In genomic region chr19:53424968-53425597, GRCh38 we compare ENCODE assay signal across 8 cellular contexts. TPM values are rescaled to one million over a fixed set of nuclear protein-coding genes. Genes with fewer than 3 reads are reported as not detected.
DNase-seq lines count a peak whose midpoint lies in the region; ATAC-seq and TF ChIP-seq lines count a peak whose summit lies in the region.

No MANE protein-coding gene starts in this region.

- peak; percentile 11 for DNase-seq in SIG-M5 treated with dmso at 0.1 percent for 504 hours (lab: John Stamatoyannopoulos, UW; ENCODE audit: unreplicated experiment)
- DNase-seq in SIG-M5 (lab: John Stamatoyannopoulos, UW): no peak
- peak; percentile 58 to 76 for DNase-seq in activated T-cell treated with anti-CD3 and anti-CD28 coated beads, Interleukin-2, amount 50 U/mL, for 48 hours
- peak; percentile 68 for DNase-seq in fibroblast of the aortic adventitia (ENCODE audit: low read depth)
- peak; percentile 76 for DNase-seq in neural crest cell (ENCODE audit: low read depth, low spot score)
- peak; percentile 80 for DNase-seq in stomach

- H3K27ac ChIP-seq in OCI-LY3 (ENCODE audit: low read length) (no peak overlapping the region), stomach (no peak overlapping the region)

- peak overlapping the region; percentile 41 for H3K4me3 Mint-ChIP-seq in neural crest cell

- no peak overlapping the region for H3K27ac Mint-ChIP-seq in neural crest cell (ENCODE audit: unreplicated experiment)

- H3K27me3 ChIP-seq in OCI-LY3 (ENCODE audit: low read depth, low read length) (no peaks in the 10 kb centered on the region), stomach (no peaks in the 10 kb centered on the region)

- no peak overlapping the region for H2AFZ ChIP-seq in OCI-LY3 (ENCODE audit: low read depth, low read length)

- TF ChIP-seq CTCF in OCI-LY3 (IDR thresholded peaks at IDR 0.05; ENCODE audit: low read depth, low read length): peak; percentile 57
- peak; percentile 80 for TF ChIP-seq CTCF in fibroblast of the aortic adventitia (IDR thresholded peaks at IDR 0.05; ENCODE audit: insufficient read depth, low read length)
- TF ChIP-seq CTCF in neural crest cell (conservative IDR thresholded peaks at IDR 0.05): peak; percentile 87
- peak in 5 of 7 experiments; percentile 54 to 81 (median 67) for TF ChIP-seq CTCF in stomach (IDR thresholded peaks at IDR 0.05)

- no peak for TF ChIP-seq POLR2A in stomach (IDR thresholded peaks at IDR 0.05)

- H4K20me1 ChIP-seq in OCI-LY3 (ENCODE audit: insufficient read depth, low read length): no peaks in the 10 kb centered on the region

- no peak overlapping the region for H3K9ac ChIP-seq in OCI-LY3 (ENCODE audit: low read length)

- no peaks in the 10 kb centered on the region for H3K27me3 Mint-ChIP-seq in neural crest cell (ENCODE audit: low read depth)

- intact Hi-C loops in stomach (cut with DNase I; ENCODE audit: low total_unique reads): loop anchor here (10.0 kb wide), 1 partner anchor 320 kb away; no protein-coding TSS in a partner anchor

- H3K4me1 ChIP-seq in OCI-LY3 (ENCODE audit: low read length) (no peaks in the 10 kb centered on the region), stomach (peaks cover 0 to 5% (median 2%) of the 10 kb centered on the region in 4 donors)

- H3K79me2 ChIP-seq in OCI-LY3 (ENCODE audit: low read length): no peaks in the 10 kb centered on the region

- no peak for TF ChIP-seq EP300 in stomach (IDR thresholded peaks at IDR 0.05)

- H3K9me3 ChIP-seq in OCI-LY3 (ENCODE audit: insufficient read depth, low read length): no peaks in the 10 kb centered on the region
- H3K9me3 ChIP-seq in stomach: peaks cover 0 to under 1% (median 0%) of the 10 kb centered on the region in 4 donors

- peaks cover 4% of the 10 kb centered on the region for H3K4me1 Mint-ChIP-seq in neural crest cell

- H3K9me3 Mint-ChIP-seq in neural crest cell: no peaks in the 10 kb centered on the region

- H3K4me2 ChIP-seq in OCI-LY3 (ENCODE audit: low read length): no peak overlapping the region

- no peak overlapping the region for H3K4me3 ChIP-seq in OCI-LY3 (ENCODE audit: low read length)
- H3K4me3 ChIP-seq in fibroblast of the aortic adventitia (ENCODE audit: low read depth, low read length): no peak overlapping the region
- H3K4me3 ChIP-seq in stomach: no peak overlapping the region

- ATAC-seq in GM18511 (IDR thresholded peaks at IDR 0.05; ENCODE audit: unreplicated experiment): no peak

- peaks cover 2% of the 10 kb centered on the region for H3K36me3 Mint-ChIP-seq in neural crest cell (ENCODE audit: low read depth)

- H3K36me3 ChIP-seq in OCI-LY3 (replicated peaks; ENCODE audit: low read depth, low read length) (peaks cover 3% of the 10 kb centered on the region), stomach (peaks cover 0 to 4% (median 0%) of the 10 kb centered on the region in 4 donors)

- WGBS in stomach, 5 donors: 19 to 25% (median 22%) methylated on average over 9 of the region's 9 CpGs

RNA-seq across cellular contexts. Expression of gene ZNF761, which starts 6.7 kb away (rescaled TPM):
- total RNA-seq in fibroblast of the aortic adventitia (ENCODE audit: low replicate concordance) (10.8 and 11.5 TPM in 2 replicates), neural crest cell (10.0 and 10.5 TPM in 2 replicates), stomach (10 to 100 TPM in 1 of 5 donors, 1 to 10 TPM in 3, under 1 TPM in 1; 0.58 to 16.3 (median 5.4) TPM)
- polyA plus RNA-seq in stomach: 10 to 100 TPM in 1 of 3 donors, 1 to 10 TPM in 2; 6.5 to 10.5 (median 7.6) TPM

RNA-seq across cellular contexts. Expression of gene ZNF765, which starts 30.1 kb away (rescaled TPM):
- 3.9 and 11.5 TPM in 2 replicates for total RNA-seq in fibroblast of the aortic adventitia (ENCODE audit: low replicate concordance)
- 10.1 and 10.8 TPM in 2 replicates for total RNA-seq in neural crest cell
- 10 to 100 TPM; 10.1 to 35.7 (median 18.9) TPM for total RNA-seq in stomach
- polyA plus RNA-seq in stomach: 1 to 10 TPM; 2.1 to 2.8 (median 2.7) TPM

RNA-seq across cellular contexts. Expression of gene ZNF813, which starts 42.5 kb away (rescaled TPM):
- total RNA-seq in fibroblast of the aortic adventitia (ENCODE audit: low replicate concordance) (2.5 and 4.0 TPM in 2 replicates), neural crest cell (8.2 and 8.6 TPM in 2 replicates), stomach (1 to 10 TPM in 4 of 5 donors, under 1 TPM in 1; 0.45 to 6.8 (median 3.5) TPM)
- polyA plus RNA-seq in stomach: 1 to 10 TPM in 1 of 3 donors, under 1 TPM in 2; 0.70 to 1.7 (median 1.00) TPM

RNA-seq across cellular contexts. Expression of gene ZNF525, which starts 59.6 kb away (rescaled TPM):
- total RNA-seq in fibroblast of the aortic adventitia (ENCODE audit: low replicate concordance): 3.9 and 5.5 TPM in 2 replicates
- 6.9 and 8.4 TPM in 2 replicates for total RNA-seq in neural crest cell
- 10 to 100 TPM in 3 of 5 donors, 1 to 10 TPM in 2; 3.6 to 33.3 (median 10.4) TPM for total RNA-seq in stomach
- polyA plus RNA-seq in stomach: 1 to 10 TPM; 2.9 to 5.8 (median 4.7) TPM
